Comparison of ENCODE assay signal across 8 cellular contexts in genomic region chr1:247007511-247008405, GRCh38. TPM values are rescaled to one million over a fixed set of nuclear protein-coding genes. Genes with fewer than 3 reads are reported as not detected.
DNase-seq lines count a peak whose midpoint lies in the region; ATAC-seq and TF ChIP-seq lines count a peak whose summit lies in the region.

ZNF695 (minus strand) TSS chr1:247008057; CDS start chr1:247007908, 149 bp downstream.

- peaks cover 0 to 25% of the 10 kb centered on the region in 2 donors for H3K27me3 ChIP-seq in left lung

- peak; percentile 99 for ATAC-seq in GM18517 (IDR thresholded peaks at IDR 0.05; ENCODE audit: unreplicated experiment)
- ATAC-seq in HG02981 (IDR thresholded peaks at IDR 0.05; ENCODE audit: unreplicated experiment): peak; percentile 100
- ATAC-seq in activated CD4-positive, CD25-positive, alpha-beta regulatory T cell treated with anti-CD3 and anti-CD28 coated beads, Interleukin-2, amount 50 U/mL, for 24 hours: peak; percentile 80 to 86
- peak; percentile 100 for ATAC-seq in left lung

- peak within 1 kb of the TSS; percentile 51 to 62 for H3K4me3 ChIP-seq in left lung

- H3K36me3 ChIP-seq in left lung: no peaks in the 10 kb centered on the region

- H3K27ac ChIP-seq in left lung: no peak within 1 kb of the TSS

- TF ChIP-seq CTCF in left lung (IDR thresholded peaks at IDR 0.05): no peak

- H3K9me3 ChIP-seq in left lung: peaks cover 0 to 32% of the 10 kb centered on the region in 2 donors

- H3K4me1 ChIP-seq in left lung: peaks cover 0 to 5% of the 10 kb centered on the region in 2 donors

- in situ Hi-C loops in ACHN (cut with HindIII; ENCODE audit: low pct_ligation_motif_present, low pct_unique_long_range_greater_than_20kb, low sequenced_read_pairs): no loop called here

- DNase-seq in ACHN (peak; percentile 93), NCI-H2171 treated with DMSO at 0.1 percent for 48 hours (lab: John Stamatoyannopoulos, UW) (peak; percentile 99), dermis microvascular lymphatic vessel endothelial cell (ENCODE audit: low read depth in 2 of 2) (peak; percentile 91 to 97), left lung (peak; percentile 93)
- peak; percentile 27 to 67 for DNase-seq in stimulated activated CD4-positive, alpha-beta T cell treated with anti-CD3 and anti-CD28 coated beads, Interleukin-2, amount 100 ng/mL, for 24 hours

- intact Hi-C loops in left lung (cut with DNase I): no loop called here

RNA-seq across cellular contexts. Expression of gene ZNF695, which starts in this region (rescaled TPM):
- total RNA-seq in dermis microvascular lymphatic vessel endothelial cell (1.0 and 2.4 TPM in 2 replicates), left lung (1 to 10 TPM in 1 of 2 donors, under 1 TPM in 1; 0.13 to 1.0 TPM)

Comparison
In these comparisons a context has a peak if more than half of its experiments do, and no peak if none do; other contexts are left out.
1. DNase-seq: peak in every context shown above with its lines; median percentile 99 in NCI-H2171 treated with DMSO at 0.1 percent for 48 hours; 94 in dermis microvascular lymphatic vessel endothelial cell; 93 in ACHN; 93 in left lung; 47 in stimulated activated CD4-positive, alpha-beta T cell treated with anti-CD3 and anti-CD28 coated beads, Interleukin-2, amount 100 ng/mL, for 24 hours.